In genomic region chr16:51987519-51987918, GRCh38 we compare ENCODE assay signal across 26 cellular contexts.
"Had no signal": no experiment of that assay in that cellular context is flagged by ENCODE, and none has a peak within 500 bp of the region (broad histone marks: within the 10 kb centered on the region; RNA-seq: fewer than 3 reads in every experiment).

No MANE protein-coding gene starts in this region.

- DNase-seq: stimulated activated CD4-positive, alpha-beta T cell treated with anti-CD3 and anti-CD28 coated beads, Interleukin-4, amount 100 ng/mL, for 1 hour; stimulated activated CD4-positive, alpha-beta T cell treated with anti-CD3 and anti-CD28 coated beads, Interleukin-4, amount 100 ng/mL, for 24 hours; stimulated activated CD4-positive, alpha-beta T cell treated with anti-CD3 and anti-CD28 coated beads, Interleukin-4, amount 100 ng/mL, for 4 hours; stimulated activated CD8-positive, alpha-beta memory T cell treated with anti-CD3 and anti-CD28 coated beads, Interleukin-4, amount 100 ng/mL, for 48 hours; stimulated activated naive B cell treated with anti-CD40 and anti-IgM and Interleukin-4, amounts not matched to agents 10 μg/mL and 1 μg/mL and 100 μg/mL, for 72 hours; stimulated activated naive CD4-positive, alpha-beta T cell; stimulated activated naive CD4-positive, alpha-beta T cell treated with Interleukin-2 at 50 U/mL for 16 hours; stimulated activated naive CD8-positive, alpha-beta T cell treated with anti-CD3 and anti-CD28 coated beads, Interleukin-15, amount 100 ng/mL, for 72 hours; stimulated activated naive CD8-positive, alpha-beta T cell treated with anti-CD3 and anti-CD28 coated beads, Interleukin-15, Interleukin-2, amounts not matched to agents 100 U/mL and 50 U/mL, for 24 hours; stomach; substantia nigra; testis; thyroid gland; tibial artery; transverse colon; trophoblast cell; upper lobe of left lung; upper lobe of right lung; uterus had no signal

- H3K27me3 ChIP-seq: stomach, suprapubic skin, testis, thyroid gland, tibial artery, transverse colon, upper lobe of left lung, upper lobe of right lung, uterus, vagina had no signal

- H3K36me3 ChIP-seq: stomach, suprapubic skin, thoracic aorta, thyroid gland, tibial artery, tibial nerve, transverse colon, upper lobe of left lung, upper lobe of right lung, uterus, vagina had no signal

- FAIRE-seq: urothelium cell line had no signal

- H3K4me1 ChIP-seq: suprapubic skin, testis, tibial artery, tibial nerve, transverse colon, upper lobe of left lung, upper lobe of right lung, uterus, vagina had no signal

- H3K4me3 ChIP-seq: stomach, suprapubic skin, testis, thoracic aorta, thyroid gland, tibial artery, tibial nerve, transverse colon, upper lobe of left lung, upper lobe of right lung, uterus, vagina had no signal

- ATAC-seq: stimulated activated effector memory CD8-positive, alpha-beta T cell treated with anti-CD3 and anti-CD28 coated beads, Interleukin-12 subunit alpha, Interleukin-12 subunit beta, amount 100 ng/mL, for 72 hours; stimulated activated memory B cell treated with anti-CD40 and anti-IgM and Interleukin-4, amounts not matched to agents 10 μg/mL and 1 μg/mL and 100 μg/mL, for 72 hours; stimulated activated naive B cell treated with anti-CD40 and anti-IgM and Interleukin-4, amounts not matched to agents 10 μg/mL and 1 μg/mL and 100 μg/mL, for 72 hours; stimulated activated naive CD8-positive, alpha-beta T cell treated with anti-CD3 and anti-CD28 coated beads, Interleukin-15, amount 100 ng/mL, for 72 hours; stimulated activated naive CD8-positive, alpha-beta T cell treated with anti-CD3 and anti-CD28 coated beads, Interleukin-15, Interleukin-2, amounts not matched to agents 100 U/mL and 50 U/mL, for 24 hours; upper lobe of right lung had no signal

- H3K9me3 ChIP-seq: stomach, suprapubic skin, testis, thoracic aorta, thyroid gland, tibial artery, tibial nerve, transverse colon, upper lobe of left lung, upper lobe of right lung, uterus, vagina had no signal

- H3K27ac ChIP-seq: stomach, suprapubic skin, testis, thoracic aorta, thyroid gland, tibial artery, tibial nerve, transverse colon, upper lobe of left lung, upper lobe of right lung, uterus, vagina had no signal
